Comparison of ENCODE assay signal across 11 cellular contexts in genomic region chr5:108924457-108924961, GRCh38.
A peak's percentile ranks its signal among the peaks of the same experiment; 100 is the strongest.
DNase-seq lines count a peak whose midpoint lies in the region; ATAC-seq, FAIRE-seq and TF ChIP-seq lines count a peak whose summit lies in the region.
"Had no signal": no experiment of that assay in that cellular context is flagged by ENCODE, and none has a peak within 500 bp of the region (broad histone marks: within the 10 kb centered on the region; RNA-seq: fewer than 3 reads in every experiment).

No MANE protein-coding gene starts in this region.

- H3K9me2 ChIP-seq in OCI-LY1 (ENCODE audit: low read depth, low read length) (no peaks in the 10 kb centered on the region), PC-9 (ENCODE audit: insufficient read depth) (no peaks in the 10 kb centered on the region)

- H3K4me2 ChIP-seq in OCI-LY1 (ENCODE audit: low read length) (no peak overlapping the region), PC-9 (no peak overlapping the region)

- H3K4me3 ChIP-seq in OCI-LY1 (ENCODE audit: low read depth, low read length, poor library complexity, severe bottlenecking), result no peak overlapping the region
- no peak overlapping the region for H3K4me3 ChIP-seq in fibroblast of villous mesenchyme (ENCODE audit: low read depth, low read length)
- H3K4me3 ChIP-seq in PC-9, result no peak overlapping the region
- H3K4me3 ChIP-seq: breast epithelium had no signal

- H3K27me3 Mint-ChIP-seq in MCF 10A (ENCODE audit: insufficient read depth, unreplicated experiment), result no peaks in the 10 kb centered on the region

- H3K4me1 ChIP-seq in OCI-LY1 (ENCODE audit: insufficient read depth, low read length, severe bottlenecking), result no peaks in the 10 kb centered on the region
- no peaks in the 10 kb centered on the region for H3K4me1 ChIP-seq in PC-9 (replicated peaks; ENCODE audit: insufficient read depth)
- H3K4me1 ChIP-seq: breast epithelium had no signal

- POLR2A ChIA-PET in PC-9 (lab: Charles Lee; ENCODE audit: unreplicated experiment) (no interaction called here), MCF 10A (lab: Yijun Ruan, JAX) (interaction anchor here (1.0 kb wide), 1 partner anchor 12 kb away, joined by 4 read pairs; no protein-coding TSS in a partner anchor)

- H3F3A ChIP-seq in OCI-LY1 (ENCODE audit: insufficient read depth, low read length) (no peaks in the 10 kb centered on the region), PC-9 (ENCODE audit: insufficient read depth, low read depth) (no peaks in the 10 kb centered on the region)

- no peaks in the 10 kb centered on the region for H3K27me3 ChIP-seq in OCI-LY1 (ENCODE audit: insufficient read depth, low read length)
- no peaks in the 10 kb centered on the region for H3K27me3 ChIP-seq in PC-9 (ENCODE audit: insufficient read depth, low read depth)
- H3K27me3 ChIP-seq: breast epithelium had no signal

- H2AFZ ChIP-seq in OCI-LY1 (ENCODE audit: low read length) (no peak overlapping the region), PC-9 (no peak overlapping the region)

- H3K36me3 ChIP-seq in OCI-LY1 (ENCODE audit: insufficient read depth, low read length) (no peaks in the 10 kb centered on the region), PC-9 (ENCODE audit: low read depth) (no peaks in the 10 kb centered on the region)
- H3K36me3 ChIP-seq: breast epithelium had no signal

- peak; percentile 34; the same call in 1 of the 2 replicates for TF ChIP-seq CTCF in OCI-LY1 (IDR thresholded peaks at IDR 0.05; ENCODE audit: low read length)
- TF ChIP-seq CTCF in fibroblast of villous mesenchyme (IDR thresholded peaks at IDR 0.05; ENCODE audit: insufficient read depth, low read depth, low read length), result peak; percentile 11
- TF ChIP-seq CTCF in PC-9 (conservative IDR thresholded peaks at IDR 0.05), result no peak
- no peak for TF ChIP-seq CTCF in MCF 10A (IDR thresholded peaks at IDR 0.05; ENCODE audit: unreplicated experiment)

- H3K79me2 ChIP-seq in OCI-LY1 (ENCODE audit: insufficient read depth, low read length) (no peaks in the 10 kb centered on the region), PC-9 (ENCODE audit: low read depth) (no peaks in the 10 kb centered on the region)

- CTCF ChIA-PET in PC-9 (lab: Charles Lee), result no interaction called here
- CTCF ChIA-PET in MCF 10A (lab: Yijun Ruan, JAX), result interaction anchor here (0.6 to 1.1 kb wide), 3 partner anchors 8 to 403 kb away, joined by 3 to 4 read pairs (median 4); no protein-coding TSS in a partner anchor

- FAIRE-seq in GM19239 (lab: Jason Lieb, UNC), result peak; percentile 74

- BruUV-seq in PC-9 (replicated peaks; lab: Mats Ljungman, UMichigan), result no TSS peak
- BruUV-seq in MCF 10A (replicated peaks; lab: Mats Ljungman, UMichigan), result no TSS peak

- no peak overlapping the region for H3K4me3 Mint-ChIP-seq in MCF 10A (ENCODE audit: unreplicated experiment)

- H3K9ac ChIP-seq in OCI-LY1 (ENCODE audit: low read length), result no peak overlapping the region

- no peaks in the 10 kb centered on the region for H3K36me3 Mint-ChIP-seq in MCF 10A (ENCODE audit: insufficient read depth, unreplicated experiment)

- H3K27ac Mint-ChIP-seq in MCF 10A (ENCODE audit: low read depth, unreplicated experiment), result no peak overlapping the region

- H3K9me3 ChIP-seq in OCI-LY1 (ENCODE audit: low read length) (no peaks in the 10 kb centered on the region), PC-9 (ENCODE audit: insufficient read depth, low read depth) (no peaks in the 10 kb centered on the region)
- H3K9me3 ChIP-seq: breast epithelium had no signal

- H3K27ac ChIP-seq in OCI-LY1 (ENCODE audit: low read depth, low read length, poor library complexity, severe bottlenecking) (no peak overlapping the region), PC-9 (no peak overlapping the region)
- H3K27ac ChIP-seq: breast epithelium had no signal

- DNase-seq in CMK (ENCODE audit: low read depth), result peak; percentile 18
- no peak for DNase-seq in GM19239 (ENCODE audit: insufficient read length, low spot score)
- no peak for DNase-seq in fibroblast of villous mesenchyme (ENCODE audit: low read depth)
- no peak for DNase-seq in PC-9
- no peak for DNase-seq in left colon
- DNase-seq in MCF 10A (ENCODE audit: unreplicated experiment), result no peak
- DNase-seq: activated CD4-positive, CD25-positive, alpha-beta regulatory T cell; NCI-H524 treated with DMSO at 0.1 percent for 48 hours had no signal

- H3K9me3 Mint-ChIP-seq in MCF 10A (ENCODE audit: unreplicated experiment), result no peaks in the 10 kb centered on the region

- H3K4me1 Mint-ChIP-seq in MCF 10A (ENCODE audit: insufficient read depth, unreplicated experiment), result no peaks in the 10 kb centered on the region

- ATAC-seq in HG03378 (IDR thresholded peaks at IDR 0.05; ENCODE audit: unreplicated experiment) (no peak), left colon (no peak)

- H4K20me1 ChIP-seq in OCI-LY1 (ENCODE audit: insufficient read depth, low read length) (no peaks in the 10 kb centered on the region), PC-9 (ENCODE audit: insufficient read depth) (no peaks in the 10 kb centered on the region)

- intact Hi-C loops in PC-9 (cut with micrococcal nuclease; ENCODE audit: unreplicated experiment), result loop anchor here (5.0 to 10.0 kb wide), 2 partner anchors 242 to 550 kb away; no protein-coding TSS in a partner anchor
- intact Hi-C loops in left colon (cut with DNase I, micrococcal nuclease), result no loop called here
- intact Hi-C loops in MCF 10A (cut with micrococcal nuclease), result loop anchor here (5.0 to 10.0 kb wide), 3 partner anchors 177 to 550 kb away; partner anchors contain the start of gene FER

Comparison
In these comparisons a context has a peak if more than half of its experiments do, and no peak if none do; other contexts are left out.
1. CTCF ChIP-seq: peak in OCI-LY1 (single experiment) and fibroblast of villous mesenchyme (single experiment); none in PC-9 (single experiment) and MCF 10A (single experiment).
2. intact Hi-C loops: an anchor here in PC-9 (5.0 to 10.0 kb wide) and MCF 10A (5.0 to 10.0 kb wide); none called in left colon.